Comparison of ENCODE assay signal across 20 cellular contexts in genomic region chr11:14860511-14860910, GRCh38. TPM values are rescaled to one million over a fixed set of nuclear protein-coding genes. Genes with fewer than 3 reads are reported as not detected.
DNase-seq lines count a peak whose midpoint lies in the region; ATAC-seq, FAIRE-seq and TF ChIP-seq lines count a peak whose summit lies in the region.
"Had no signal": no experiment of that assay in that cellular context is flagged by ENCODE, and none has a peak within 500 bp of the region (broad histone marks: within the 10 kb centered on the region; RNA-seq: fewer than 3 reads in every experiment).

No MANE protein-coding gene starts in this region.

- H4K91ac ChIP-seq in IMR-90 (ENCODE audit: insufficient read depth, low read depth, low read length), result no peak overlapping the region

- no peak overlapping the region for H3K4me2 ChIP-seq in IMR-90 (ENCODE audit: low read depth, low read length)
- H3K4me2 ChIP-seq: GM23338 had no signal

- no peaks in the 10 kb centered on the region for H3K9me1 ChIP-seq in IMR-90 (ENCODE audit: insufficient read depth, low read length)

- H2BK20ac ChIP-seq in IMR-90 (ENCODE audit: low read depth, low read length), result no peak overlapping the region

- H3K36me3 Mint-ChIP-seq in glutamatergic neuron (ENCODE audit: unreplicated experiment), result peaks cover 11% of the 10 kb centered on the region
- H3K36me3 Mint-ChIP-seq in natural killer cell treated with Interleukin-12 subunit alpha and Interleukin-12 subunit beta and Interleukin-15 and Interleukin-18, amount 100 ng/mL, for 72 hours, result peaks cover 28% of the 10 kb centered on the region

- H3K56ac ChIP-seq in IMR-90 (ENCODE audit: extremely low read depth, insufficient read depth, low read length), result no peak overlapping the region

- no CpG with 5 or more reads among the region's 2 CpGs for WGBS in IMR-90 (ENCODE audit: extremely low coverage in 2 of 2, insufficient read length in 1 of 2), 2 experiments

- H2BK5ac ChIP-seq in IMR-90 (ENCODE audit: low read depth, low read length, poor library complexity, severe bottlenecking), result no peak overlapping the region

- H3K27me3 ChIP-seq in IMR-90 (ENCODE audit: control insufficient read depth, insufficient read depth, low read length) (no peaks in the 10 kb centered on the region), bronchial epithelial cell (ENCODE audit: control insufficient read depth, insufficient read depth, low read length) (no peaks in the 10 kb centered on the region)

- no peak for FAIRE-seq in bronchial epithelial cell (lab: Jason Lieb, UNC)
- FAIRE-seq: A204.1, D721Med, G401.6, GM12891, GM19239, H54, HTR-8/SVneo had no signal

- H3K4ac ChIP-seq in IMR-90 (ENCODE audit: low read depth, low read length), result no peak overlapping the region

- no peaks in the 10 kb centered on the region for H3K9me3 ChIP-seq in IMR-90 (ENCODE audit: control insufficient read depth, insufficient read depth, low read length)

- H2BK15ac ChIP-seq in IMR-90 (ENCODE audit: low read depth, low read length), result no peak overlapping the region

- no TSS peak for BruUV-seq in IMR-90 (replicated peaks; lab: Mats Ljungman, UMichigan)

- no peak overlapping the region for H4K8ac ChIP-seq in IMR-90 (ENCODE audit: low read depth in 2 of 2, low read length in 2 of 2)

- DNase-seq in IMR-90 (no peak), RKO (ENCODE audit: low spot score) (peak; percentile 13), bronchial epithelial cell (ENCODE audit: low read depth) (peak; percentile 20), glutamatergic neuron (no peak)
- DNase-seq in natural killer cell treated with Interleukin-12 subunit alpha and Interleukin-12 subunit beta and Interleukin-15 and Interleukin-18, amount 100 ng/mL, for 72 hours (ENCODE audit: low spot score), result no peak
- DNase-seq in activated CD4-positive, alpha-beta T cell treated with anti-CD3 and anti-CD28 coated beads, Interleukin-2, amount 50 U/mL, for 48 hours, result no peak
- DNase-seq: AML-193; Caco-2; CD4-positive, alpha-beta T cell; HCEC 1CT had no signal

- no peak overlapping the region for H2BK120ac ChIP-seq in IMR-90 (ENCODE audit: low read depth, low read length)

- H2AFZ ChIP-seq in IMR-90 (replicated peaks; ENCODE audit: low read length, poor library complexity), result no peak overlapping the region
- H2AFZ ChIP-seq: GM23338 had no signal

- no peak overlapping the region for H3K9ac ChIP-seq in IMR-90 (ENCODE audit: low read depth, low read length)

- H3K27me3 Mint-ChIP-seq in glutamatergic neuron (ENCODE audit: unreplicated experiment), result no peaks in the 10 kb centered on the region
- H3K27me3 Mint-ChIP-seq in natural killer cell treated with Interleukin-12 subunit alpha and Interleukin-12 subunit beta and Interleukin-15 and Interleukin-18, amount 100 ng/mL, for 72 hours, result peaks cover 0 to 1% of the 10 kb centered on the region in 2 donors
- H3K27me3 Mint-ChIP-seq: CD4-positive, alpha-beta T cell had no signal

- H2AK5ac ChIP-seq in IMR-90 (ENCODE audit: low read depth, low read length), result no peak overlapping the region

- H3K4me3 Mint-ChIP-seq in glutamatergic neuron (ENCODE audit: unreplicated experiment), result no peak overlapping the region
- H3K4me3 Mint-ChIP-seq in natural killer cell treated with Interleukin-12 subunit alpha and Interleukin-12 subunit beta and Interleukin-15 and Interleukin-18, amount 100 ng/mL, for 72 hours, result no peak overlapping the region
- H3K4me3 Mint-ChIP-seq: CD4-positive, alpha-beta T cell; GM23338 had no signal

- no peak overlapping the region for H3K4me3 ChIP-seq in IMR-90 (ENCODE audit: insufficient read depth, low read depth, low read length)
- no peak overlapping the region for H3K4me3 ChIP-seq in bronchial epithelial cell (ENCODE audit: low read depth, low read length)
- H3K4me3 ChIP-seq: GM23338 had no signal

- H3K4me1 Mint-ChIP-seq in glutamatergic neuron (ENCODE audit: low read depth, unreplicated experiment), result no peaks in the 10 kb centered on the region
- no peaks in the 10 kb centered on the region for H3K4me1 Mint-ChIP-seq in natural killer cell treated with Interleukin-12 subunit alpha and Interleukin-12 subunit beta and Interleukin-15 and Interleukin-18, amount 100 ng/mL, for 72 hours (ENCODE audit: low read depth in 2 of 2)
- H3K4me1 Mint-ChIP-seq: GM23338 had no signal

- H2AK9ac ChIP-seq in IMR-90 (replicated peaks; ENCODE audit: low read depth, low read length, poor library complexity), result no peak overlapping the region

- no peak for TF ChIP-seq RAD21 in IMR-90 (IDR thresholded peaks at IDR 0.05; ENCODE audit: low read length)

- POLR2A ChIA-PET in IMR-90 (lab: Charles Lee; ENCODE audit: unreplicated experiment), result no interaction called here

- H3K36me3 ChIP-seq in IMR-90 (ENCODE audit: control insufficient read depth, insufficient read depth, low read length), result no peaks in the 10 kb centered on the region
- no peaks in the 10 kb centered on the region for H3K36me3 ChIP-seq in bronchial epithelial cell (ENCODE audit: control insufficient read depth, insufficient read depth, low read length)

- intact Hi-C loops in IMR-90 (cut with micrococcal nuclease), result no loop called here

- dilution Hi-C loops in IMR-90 (cut with HindIII; ENCODE audit: low sequenced_read_pairs, unreplicated experiment), result no loop called here

- H3K27ac ChIP-seq in IMR-90 (ENCODE audit: insufficient read depth, low read length), result no peak overlapping the region
- H3K27ac ChIP-seq: C4-2B, HL-60 had no signal

- H3K9me3 Mint-ChIP-seq in glutamatergic neuron (ENCODE audit: unreplicated experiment), result peaks cover 2% of the 10 kb centered on the region
- H3K9me3 Mint-ChIP-seq in natural killer cell treated with Interleukin-12 subunit alpha and Interleukin-12 subunit beta and Interleukin-15 and Interleukin-18, amount 100 ng/mL, for 72 hours, result peaks cover 9% of the 10 kb centered on the region
- H3K9me3 Mint-ChIP-seq: CD4-positive, alpha-beta T cell; GM23338 had no signal

- no peaks in the 10 kb centered on the region for H4K20me1 ChIP-seq in IMR-90 (ENCODE audit: insufficient read depth, low read length)

- H3K4me1 ChIP-seq in IMR-90 (ENCODE audit: control insufficient read depth, insufficient read depth, low read length), result no peaks in the 10 kb centered on the region
- H3K4me1 ChIP-seq: Caco-2 had no signal

- H3K23ac ChIP-seq in IMR-90 (ENCODE audit: low read depth, low read length), result no peak overlapping the region

- H3K27ac Mint-ChIP-seq in glutamatergic neuron (ENCODE audit: unreplicated experiment), result no peak overlapping the region
- H3K27ac Mint-ChIP-seq in natural killer cell treated with Interleukin-12 subunit alpha and Interleukin-12 subunit beta and Interleukin-15 and Interleukin-18, amount 100 ng/mL, for 72 hours, result no peak overlapping the region
- H3K27ac Mint-ChIP-seq: GM23338 had no signal

- in situ Hi-C loops in IMR-90 (cut with MboI; ENCODE audit: low sequenced_read_pairs), result no loop called here

- no peak for ATAC-seq in IMR-90 (ENCODE audit: low read depth)
- ATAC-seq in natural killer cell treated with Interleukin-12 subunit alpha and Interleukin-12 subunit beta and Interleukin-15 and Interleukin-18, amount 100 ng/mL, for 72 hours, result no peak
- ATAC-seq: GM23338 had no signal

- TF ChIP-seq POLR2A in IMR-90 (IDR thresholded peaks at IDR 0.05; ENCODE audit: low read depth, low read length), result no peak

- no peaks in the 10 kb centered on the region for H3K79me1 ChIP-seq in IMR-90 (ENCODE audit: low read depth in 1 of 2, low read length in 2 of 2)

- no peak overlapping the region for H3K14ac ChIP-seq in IMR-90 (replicated peaks; ENCODE audit: low read depth, low read length)

- CTCF ChIA-PET in IMR-90 (lab: Yijun Ruan, JAX), result interaction anchor here (1.5 kb wide), 1 partner anchor 10 kb away, joined by 5 read pairs; no protein-coding TSS in a partner anchor

- H4K5ac ChIP-seq in IMR-90 (ENCODE audit: low read depth, low read length), result no peak overlapping the region

- TF ChIP-seq CTCF in IMR-90 (conservative IDR thresholded peaks at IDR 0.05; ENCODE audit: low read depth, low read length) (no peak), bronchial epithelial cell (IDR thresholded peaks at IDR 0.05; ENCODE audit: insufficient read depth, low read length, severe bottlenecking) (no peak), glutamatergic neuron (IDR thresholded peaks at IDR 0.05; ENCODE audit: partially characterized antibody, unreplicated experiment) (no peak)

- H3K18ac ChIP-seq in IMR-90 (ENCODE audit: low read depth, low read length), result no peak overlapping the region

TF ChIP-seq in IMR-90, 13 proteins besides CTCF, POLR2A, EP300 and RAD21:
- TF ChIP-seq USF2 (IDR thresholded peaks at IDR 0.05; ENCODE audit: low read depth, low read length) (no peak), BHLHE40 (IDR thresholded peaks at IDR 0.05; ENCODE audit: low read depth, low read length) (no peak), MAFK (IDR thresholded peaks at IDR 0.05; ENCODE audit: low read depth, low read length) (peak; percentile 45), MXI1 (IDR thresholded peaks at IDR 0.05; ENCODE audit: borderline replicate concordance, low read depth, low read length) (no peak), RCOR1 (IDR thresholded peaks at IDR 0.05; ENCODE audit: insufficient replicate concordance, low read length) (no peak), CEBPB (IDR thresholded peaks at IDR 0.05; ENCODE audit: low read depth, low read length) (no peak)

RNA-seq across cellular contexts. Expression of gene CYP2R1, which starts 31.5 kb away (rescaled TPM):
- total RNA-seq in IMR-90 (2012; rRNA removed) (5.2 and 5.6 TPM in 2 replicates), bronchial epithelial cell (24.7 and 50.1 TPM in 2 replicates), glutamatergic neuron (ENCODE audit: unreplicated experiment) (23.5 TPM)
- 4.7 and 5.3 TPM in 2 replicates for polyA plus RNA-seq in IMR-90 (2012; rRNA removed)
- 0.78 and 0.99 TPM in 2 replicates for polyA plus RNA-seq in IMR-90 (2012; cell fraction: cytosol; rRNA removed)
- 3.6 and 25.3 TPM in 2 replicates for polyA plus RNA-seq in IMR-90 (2012; cell fraction: nucleus; rRNA removed; ENCODE audit: low replicate concordance)
- total RNA-seq in natural killer cell treated with Interleukin-12 subunit alpha and Interleukin-12 subunit beta and Interleukin-15 and Interleukin-18, amount 100 ng/mL, for 72 hours, result 10 to 100 TPM in 1 of 2 donors, 1 to 10 TPM in 1; 9.1 to 11.1 TPM

Comparison
In these comparisons a context has a peak if more than half of its experiments do, and no peak if none do; other contexts are left out.
1. DNase-seq: peak in RKO (single experiment) and bronchial epithelial cell (single experiment); none in IMR-90 (single experiment), glutamatergic neuron (single experiment), natural killer cell treated with Interleukin-12 subunit alpha and Interleukin-12 subunit beta and Interleukin-15 and Interleukin-18, amount 100 ng/mL, for 72 hours (single experiment) and activated CD4-positive, alpha-beta T cell treated with anti-CD3 and anti-CD28 coated beads, Interleukin-2, amount 50 U/mL, for 48 hours (0 of 2).